Comparison of ENCODE assay signal across 22 cellular contexts in genomic region chr4:179728305-179728704, GRCh38.
"Had no signal": no experiment of that assay in that cellular context is flagged by ENCODE, and none has a peak within 500 bp of the region (broad histone marks: within the 10 kb centered on the region; RNA-seq: fewer than 3 reads in every experiment).

No MANE protein-coding gene starts in this region.

- H3K27ac Mint-ChIP-seq: IgD-negative memory B cell had no signal

- H3K4me1 ChIP-seq: SJCRH30 had no signal

- H3K27me3 ChIP-seq: SJCRH30 had no signal

- H3K4me2 ChIP-seq: KMS-11 had no signal

- ATAC-seq: K562, Panc1, PC-3, SK-N-SH treated with all-trans-retinoic acid at 6 μM for 48 hours had no signal

- H3K9me3 ChIP-seq: SJCRH30 had no signal

- H3K27ac ChIP-seq: HL-60, KMS-11, RWPE1, SJCRH30 had no signal

- H3K4me1 Mint-ChIP-seq: IgD-negative memory B cell had no signal

- H3K36me3 ChIP-seq: SJCRH30 had no signal

- H3K36me3 Mint-ChIP-seq: IgD-negative memory B cell had no signal

- H3K9ac ChIP-seq: KMS-11 had no signal

- DNase-seq: Kasumi-1, MM.1S, NCI-H1092 treated with DMSO at 0.1 percent for 48 hours, NCI-H1436, NCI-H1694, NCI-H187 treated with DMSO at 0.1 percent for 48 hours, NCI-H2029 treated with DMSO at 0.1 percent for 48 hours, NCI-H2227 treated with DMSO at 0.1 percent for 48 hours, NCI-H524, NCI-H69, NCI-H774, PC-3, SHP77, SJCRH30, T-helper 1 cell had no signal

- H3K4me3 Mint-ChIP-seq: IgD-negative memory B cell had no signal

- H3K4me3 ChIP-seq: K562, SJCRH30 had no signal
